ENCODE assay signal across 14 cellular contexts in the genomic region with DNA sequence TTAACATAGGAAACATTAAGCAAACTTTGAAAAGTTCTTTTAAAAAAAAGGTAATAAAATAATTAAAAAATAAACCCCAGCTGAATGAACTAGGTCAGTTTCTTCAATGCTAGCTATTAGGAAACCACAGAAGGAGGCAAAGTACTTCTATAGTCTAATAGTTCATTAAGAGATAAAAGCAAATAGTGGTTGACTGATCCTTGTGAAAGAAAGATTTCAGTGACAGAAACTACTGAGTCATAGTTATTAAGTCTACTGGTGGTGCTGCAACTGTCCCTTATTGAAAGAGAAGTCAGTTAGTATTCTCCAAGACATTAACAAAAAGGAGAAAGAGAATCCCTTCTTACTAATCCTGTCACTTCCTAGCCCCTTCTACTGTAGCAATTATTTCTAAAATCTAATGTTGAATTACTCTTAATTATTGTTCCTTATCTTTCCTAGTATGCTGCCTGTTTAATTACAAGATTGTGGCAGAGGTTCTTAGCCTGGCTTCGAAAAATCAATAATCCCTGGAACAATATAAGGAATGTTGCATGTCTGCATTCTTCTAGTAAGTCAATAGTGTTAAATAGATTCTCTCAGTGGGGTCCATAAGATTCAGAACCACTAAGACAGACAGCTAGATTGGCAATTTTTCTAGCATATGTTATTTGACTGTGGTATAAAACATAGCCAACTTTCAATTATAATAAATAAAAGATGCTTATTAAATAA.
"Had no signal": no experiment of that assay in that cellular context is flagged by ENCODE, and none has a peak within 500 bp of the region (broad histone marks: within the 10 kb centered on the region; RNA-seq: fewer than 3 reads in every experiment).

No MANE protein-coding gene starts in this region.

- H3K27me3 Mint-ChIP-seq: activated naive CD8-positive, alpha-beta T cell treated with anti-CD3 and anti-CD28 coated beads, Interleukin-2, amount 50 U/mL, for 24 hours; stimulated activated naive CD8-positive, alpha-beta T cell treated with anti-CD3 and anti-CD28 coated beads, Interleukin-15, Interleukin-2, amounts not matched to agents 100 ng/mL and 50 ng/mL, for 24 hours had no signal

- H3K27ac Mint-ChIP-seq: activated CD8-positive, alpha-beta T cell treated with anti-CD3 and anti-CD28 coated beads, Interleukin-2, amount 10 ng/mL, durations not matched to agents 7 days and 5 days; activated naive CD8-positive, alpha-beta T cell treated with anti-CD3 and anti-CD28 coated beads, Interleukin-2, amount 50 U/mL, for 24 hours; nephron progenitor cell; stimulated activated naive CD8-positive, alpha-beta T cell treated with anti-CD3 and anti-CD28 coated beads, Interleukin-15, Interleukin-2, amounts not matched to agents 100 ng/mL and 50 ng/mL, for 24 hours; T-helper 2 cell treated with Interferon-gamma antibody and Interleukin-4, amounts not matched to agents 5 μg/mL and 100 μg/mL, for 36 hours had no signal

- H3K9me3 Mint-ChIP-seq: activated naive CD8-positive, alpha-beta T cell treated with anti-CD3 and anti-CD28 coated beads, Interleukin-2, amount 50 U/mL, for 24 hours; nephron progenitor cell; stimulated activated naive CD8-positive, alpha-beta T cell treated with anti-CD3 and anti-CD28 coated beads, Interleukin-15, Interleukin-2, amounts not matched to agents 100 ng/mL and 50 ng/mL, for 24 hours; T-helper 2 cell treated with Interferon-gamma antibody and Interleukin-4, amounts not matched to agents 5 μg/mL and 100 μg/mL, for 36 hours had no signal

- H3K4me3 Mint-ChIP-seq: activated CD8-positive, alpha-beta T cell treated with anti-CD3 and anti-CD28 coated beads, Interleukin-2, amount 10 ng/mL, durations not matched to agents 7 days and 5 days; activated naive CD8-positive, alpha-beta T cell treated with anti-CD3 and anti-CD28 coated beads, Interleukin-2, amount 50 U/mL, for 24 hours; nephron progenitor cell; stimulated activated naive CD8-positive, alpha-beta T cell treated with anti-CD3 and anti-CD28 coated beads, Interleukin-15, Interleukin-2, amounts not matched to agents 100 ng/mL and 50 ng/mL, for 24 hours; T-helper 2 cell treated with Interferon-gamma antibody and Interleukin-4, amounts not matched to agents 5 μg/mL and 100 μg/mL, for 36 hours had no signal

- DNase-seq: activated CD4-positive, alpha-beta T cell treated with anti-CD3 and anti-CD28 coated beads for 48 hours; activated CD8-positive, alpha-beta memory T cell treated with anti-CD3 and anti-CD28 coated beads, Interleukin-2, amount 50 U/mL, for 48 hours; activated CD8-positive, alpha-beta T cell treated with anti-CD3 and anti-CD28 coated beads, Interleukin-2, amount 10 ng/mL, durations not matched to agents 7 days and 5 days; activated naive CD4-positive, alpha-beta T cell; activated naive CD8-positive, alpha-beta T cell treated with anti-CD3 and anti-CD28 coated beads, Interleukin-2, amount 50 U/mL, for 24 hours; heart right ventricle; islet precursor cell; nephron progenitor cell; retina; stimulated activated CD4-positive, alpha-beta T cell treated with anti-CD3 and anti-CD28 coated beads, Interleukin-15, amount 100 ng/mL, for 24 hours; stimulated activated CD4-positive, alpha-beta T cell treated with anti-CD3 and anti-CD28 coated beads, Interleukin-4, amount 100 ng/mL, for 24 hours; WERI-Rb-1 had no signal

- ATAC-seq: activated CD8-positive, alpha-beta T cell treated with anti-CD3 and anti-CD28 coated beads, Interleukin-2, amount 10 ng/mL, durations not matched to agents 7 days and 5 days; activated naive CD8-positive, alpha-beta T cell treated with anti-CD3 and anti-CD28 coated beads, Interleukin-2, amount 50 U/mL, for 24 hours; heart right ventricle had no signal

- H3K4me1 Mint-ChIP-seq: activated naive CD8-positive, alpha-beta T cell treated with anti-CD3 and anti-CD28 coated beads, Interleukin-2, amount 50 U/mL, for 24 hours; nephron progenitor cell had no signal
